In the genomic region with DNA sequence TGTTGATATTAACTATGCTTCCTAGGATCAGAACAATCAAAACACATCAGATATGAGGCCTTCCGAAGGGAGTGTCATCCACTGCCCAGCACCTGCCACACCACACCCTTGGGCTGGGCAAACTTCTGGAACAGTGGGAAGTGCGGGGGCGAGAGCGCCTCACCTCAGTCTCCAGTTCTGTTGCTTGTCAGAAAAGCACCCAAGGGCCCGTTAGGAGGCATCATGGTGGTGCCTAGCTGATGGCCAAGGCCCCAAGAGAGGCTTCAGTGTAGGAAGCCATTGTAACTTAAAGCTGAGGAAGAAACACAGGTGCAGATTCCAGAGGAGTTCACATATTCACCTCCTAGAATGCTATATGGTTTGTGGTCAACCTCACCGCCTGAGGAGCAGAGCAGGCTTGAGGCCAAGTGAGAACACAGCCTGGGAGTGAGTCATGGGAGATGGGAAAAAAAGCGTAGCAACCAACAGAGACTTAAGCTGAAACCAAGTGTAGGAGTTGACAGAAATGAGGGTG, we compare ENCODE assay signal across 8 cellular contexts.
A peak's percentile ranks its signal among the peaks of the same experiment; 100 is the strongest.
DNase-seq lines count a peak whose midpoint lies in the region; ATAC-seq, FAIRE-seq and TF ChIP-seq lines count a peak whose summit lies in the region.

No MANE protein-coding gene starts in this region.

- H3K27me3 ChIP-seq in HepG2 (ENCODE audit: control insufficient read depth in 1 of 2, insufficient read depth in 2 of 2, low read length in 2 of 2) (0 out of 5 replicates have a peak, but pooled peaks cover 1 to 3% of the 10 kb centered on the region in 2 experiments), right lobe of liver (no peaks in the 10 kb centered on the region), adipocyte (replicated peaks; ENCODE audit: control insufficient read depth, insufficient read depth, low read length) (peaks cover 18% of the 10 kb centered on the region), vagina (no peaks in the 10 kb centered on the region)

- no peak for FAIRE-seq in HepG2 (lab: Jason Lieb, UNC)

- POLR2A ChIA-PET in HepG2 (lab: Yijun Ruan, JAX): no interaction called here

- H3K4me3 ChIP-seq in HepG2 (replicated peaks in 1 of 3; ENCODE audit: insufficient read depth in 1 of 3, low read depth in 2 of 3, low read length in 3 of 3): no peak overlapping the region
- H3K4me3 ChIP-seq in right lobe of liver: no peak overlapping the region
- H3K4me3 ChIP-seq in adipocyte (ENCODE audit: low read length): no peak overlapping the region
- H3K4me3 ChIP-seq in vagina: no peak overlapping the region

- peaks cover 2% of the 10 kb centered on the region for H3K27me3 Mint-ChIP-seq in mesothelial cell of epicardium (ENCODE audit: low read depth)

- WGBS in HepG2 (ENCODE audit: low lambda C conversion rate): 57% methylated on average over 7 of the region's 7 CpGs
- WGBS in right lobe of liver (ENCODE audit: insufficient coverage, low coverage, low lambda C conversion rate, missing lambda C conversion rate): 79% methylated on average over 3 of the region's 7 CpGs

- no peaks in the 10 kb centered on the region for H3K9me3 Mint-ChIP-seq in mesothelial cell of epicardium

- no peak overlapping the region for H2AFZ ChIP-seq in HepG2 (ENCODE audit: low read length)

- TF ChIP-seq EP300 in HepG2 (IDR thresholded peaks at IDR 0.05; ENCODE audit: low read depth in 2 of 2, low read length in 2 of 2) (no peak), HepG2 (CRISPR knock-in tag; IDR thresholded peaks at IDR 0.05; ENCODE audit: borderline replicate concordance) (no peak)

- no peak overlapping the region for H3K4me3 Mint-ChIP-seq in mesothelial cell of epicardium

- H3K4me1 ChIP-seq in HepG2 (ENCODE audit: insufficient read depth, low read length): peaks cover 29% of the 10 kb centered on the region
- H3K4me1 ChIP-seq in right lobe of liver: peaks cover 0 to 4% (median 0%) of the 10 kb centered on the region in 4 donors
- H3K4me1 ChIP-seq in adipocyte (ENCODE audit: control insufficient read depth, insufficient read depth, low read length): peaks cover 14% of the 10 kb centered on the region
- H3K4me1 ChIP-seq in vagina: no peaks in the 10 kb centered on the region

- H3K27ac ChIP-seq in HepG2 (ENCODE audit: extremely low read length, insufficient read depth, low read length): no peak overlapping the region
- no peak overlapping the region for H3K27ac ChIP-seq in right lobe of liver
- H3K27ac ChIP-seq in vagina: peak overlapping the region; percentile 30

- peaks cover 39% of the 10 kb centered on the region for H3K4me1 Mint-ChIP-seq in mesothelial cell of epicardium

- CTCF ChIA-PET in HepG2 (lab: Yijun Ruan, JAX; ENCODE audit: low intra/inter-chr PET ratio, low total read pairs): no interaction called here

- no TSS peak for BruUV-seq in HepG2 (replicated peaks; lab: Mats Ljungman, UMichigan)

- TF ChIP-seq RAD21 in HepG2 (CRISPR knock-in tag; IDR thresholded peaks at IDR 0.05): no peak

- ATAC-seq in HepG2 (no peak), right lobe of liver (no peak), HG02938 (IDR thresholded peaks at IDR 0.05; ENCODE audit: unreplicated experiment) (no peak), GM21528 (IDR thresholded peaks at IDR 0.05; ENCODE audit: low FRiP score, unreplicated experiment) (no peak)

- H3K9me3 ChIP-seq in HepG2 (ENCODE audit: low read length) (no peaks in the 10 kb centered on the region), right lobe of liver (no peaks in the 10 kb centered on the region), adipocyte (ENCODE audit: control insufficient read depth, low read length) (no peaks in the 10 kb centered on the region), vagina (no peaks in the 10 kb centered on the region)

- DNase-seq in HepG2 (ENCODE audit: low spot score): no peak
- no peak for DNase-seq in right lobe of liver
- DNase-seq in adipocyte (ENCODE audit: low read depth): peak; percentile 92
- no peak for DNase-seq in mesothelial cell of epicardium (ENCODE audit: low spot score in 2 of 2, unreplicated experiment in 2 of 2)
- DNase-seq in vagina (ENCODE audit: extremely low spot score in 2 of 2): no peak
- DNase-seq in NCI-H1092 treated with DMSO at 0.1 percent for 48 hours (lab: John Stamatoyannopoulos, UW): no peak

- H3K9ac ChIP-seq in HepG2 (ENCODE audit: insufficient read depth, low read depth, low read length) (no peak overlapping the region), adipocyte (ENCODE audit: low read length) (no peak overlapping the region)

- no peaks in the 10 kb centered on the region for H3K36me3 Mint-ChIP-seq in mesothelial cell of epicardium

- H3K79me2 ChIP-seq in HepG2 (ENCODE audit: insufficient read depth, low read length): no peaks in the 10 kb centered on the region

- intact Hi-C loops in HepG2 (cut with micrococcal nuclease; ENCODE audit: unreplicated experiment): no loop called here
- intact Hi-C loops in right lobe of liver (cut with DNase I): no loop called here
- intact Hi-C loops in vagina (cut with DNase I): no loop called here

- peak overlapping the region; percentile 70 for H3K27ac Mint-ChIP-seq in mesothelial cell of epicardium

- H4K20me1 ChIP-seq in HepG2 (ENCODE audit: insufficient read depth, low read length): no peaks in the 10 kb centered on the region

- H3K36me3 ChIP-seq in HepG2 (replicated peaks in 1 of 2; ENCODE audit: control insufficient read depth in 1 of 2, insufficient read depth in 2 of 2, low read length in 2 of 2) (no peaks in the 10 kb centered on the region), right lobe of liver (no peaks in the 10 kb centered on the region), adipocyte (ENCODE audit: control insufficient read depth, insufficient read depth, low read length, severe bottlenecking) (no peaks in the 10 kb centered on the region), vagina (no peaks in the 10 kb centered on the region)

- TF ChIP-seq CTCF in HepG2 (CRISPR knock-in tag; IDR thresholded peaks at IDR 0.05) (no peak), right lobe of liver (IDR thresholded peaks at IDR 0.05) (no peak), mesothelial cell of epicardium (IDR thresholded peaks at IDR 0.05; ENCODE audit: unreplicated experiment) (no peak), vagina (IDR thresholded peaks at IDR 0.05) (no peak)

- no peak for TF ChIP-seq POLR2A in HepG2 (IDR thresholded peaks at IDR 0.05; ENCODE audit: insufficient read depth in 1 of 2, low read depth in 2 of 2, low read length in 2 of 2)
- no peak for TF ChIP-seq POLR2A in right lobe of liver (IDR thresholded peaks at IDR 0.05)
- no peak for TF ChIP-seq POLR2A in vagina (IDR thresholded peaks at IDR 0.05)

- in situ Hi-C loops in HepG2 (cut with HindIII; ENCODE audit: extremely low pct_ligation_motif_present, low pct_unique_long_range_greater_than_20kb): no loop called here

- no peak overlapping the region for H3K4me2 ChIP-seq in HepG2 (ENCODE audit: low read depth, low read length)

TF ChIP-seq in HepG2, 621 proteins besides CTCF, POLR2A, EP300 and RAD21:
- TF ChIP-seq ZNF572 (CRISPR knock-in tag; IDR thresholded peaks at IDR 0.05) (no peak), ZNF766 (CRISPR knock-in tag; IDR thresholded peaks at IDR 0.05; ENCODE audit: borderline replicate concordance) (no peak), FOSL2 (CRISPR knock-in tag; IDR thresholded peaks at IDR 0.05) (0 out of 2 replicates have a peak, but pooled peaks have one; percentile 19), ZNF180 (CRISPR knock-in tag; IDR thresholded peaks at IDR 0.05; ENCODE audit: borderline replicate concordance, low read depth) (no peak), ZNF629 (CRISPR knock-in tag; conservative IDR thresholded peaks at IDR 0.05) (0 out of 2 replicates have a peak, but pooled peaks have one; percentile 9)
